1 cellular context compared by ENCODE assay signal in the genomic region with DNA sequence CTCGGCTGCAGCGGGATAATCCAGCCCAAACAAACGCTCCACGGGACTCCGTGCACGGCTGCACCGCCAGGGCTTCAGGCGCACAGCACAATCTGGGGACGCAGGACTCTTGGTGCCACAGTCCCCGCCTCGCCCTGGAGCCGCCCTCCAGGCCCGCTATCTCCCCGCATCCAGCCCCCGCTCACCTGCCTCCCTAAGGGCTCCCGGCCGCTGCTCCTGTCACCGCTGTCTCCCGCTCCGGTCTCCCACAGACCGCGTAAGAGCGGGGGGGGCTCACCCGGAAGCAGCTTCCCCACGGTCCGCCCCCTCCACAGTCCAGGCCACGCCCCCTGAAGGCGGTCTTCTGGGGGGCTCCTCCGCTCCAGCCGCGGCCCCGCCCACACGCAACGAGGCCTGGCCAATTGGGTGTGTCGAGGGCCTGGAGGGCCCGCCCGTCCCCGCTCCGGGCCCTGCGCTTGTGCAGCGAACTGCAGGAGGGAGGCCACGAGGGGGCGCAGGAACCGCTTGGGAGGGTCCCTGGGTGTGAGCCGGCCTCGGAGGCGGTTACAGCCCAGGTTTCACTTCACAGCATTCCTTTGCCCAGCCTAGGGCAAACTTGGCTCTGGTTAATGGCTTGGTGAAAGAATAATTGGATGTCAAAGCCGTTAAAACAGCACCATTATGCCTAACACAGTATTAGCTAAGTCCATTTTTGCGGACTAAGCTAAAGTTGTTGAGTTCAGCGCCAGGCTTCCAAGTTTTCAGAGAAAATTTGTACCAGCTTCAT.
TF ChIP-seq lines count a peak whose summit lies in the region.

A gene (minus strand): TSS at position 258 of the 766 bp plus-strand sequence. CDS start 7,725 bp downstream, outside the sequence.

TF ChIP-seq in K562, 482 proteins besides CTCF, POLR2A, EP300 and RAD21 (continued from another document):
- TF ChIP-seq, protein P1, sequence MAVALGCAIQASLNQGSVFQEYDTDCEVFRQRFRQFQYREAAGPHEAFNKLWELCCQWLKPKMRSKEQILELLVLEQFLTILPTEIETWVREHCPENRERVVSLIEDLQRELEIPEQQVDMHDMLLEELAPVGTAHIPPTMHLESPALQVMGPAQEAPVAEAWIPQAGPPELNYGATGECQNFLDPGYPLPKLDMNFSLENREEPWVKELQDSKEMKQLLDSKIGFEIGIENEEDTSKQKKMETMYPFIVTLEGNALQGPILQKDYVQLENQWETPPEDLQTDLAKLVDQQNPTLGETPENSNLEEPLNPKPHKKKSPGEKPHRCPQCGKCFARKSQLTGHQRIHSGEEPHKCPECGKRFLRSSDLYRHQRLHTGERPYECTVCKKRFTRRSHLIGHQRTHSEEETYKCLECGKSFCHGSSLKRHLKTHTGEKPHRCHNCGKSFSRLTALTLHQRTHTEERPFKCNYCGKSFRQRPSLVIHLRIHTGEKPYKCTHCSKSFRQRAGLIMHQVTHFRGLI (CRISPR knock-in tag; IDR thresholded peaks at IDR 0.05) = 0 out of 2 replicates have a peak, but pooled peaks have one; percentile 48
- TF ChIP-seq SAFB (IDR thresholded peaks at IDR 0.05; ENCODE audit: borderline replicate concordance, low read depth, low read length) = peak; percentile 83
- peak; percentile 98 for TF ChIP-seq SP1 (CRISPR knock-in tag; IDR thresholded peaks at IDR 0.05)
- no peak for TF ChIP-seq RBM39 (optimal IDR thresholded peaks at IDR 0.05; ENCODE audit: low read depth, low read length)
- TF ChIP-seq KLF13 (tag; IDR thresholded peaks at IDR 0.05; ENCODE audit: borderline replicate concordance, low read depth) = peak; percentile 78
- peak in 1 of 2 experiments; percentile 41; a peak in 1 of 4 replicates for TF ChIP-seq ARNT (IDR thresholded peaks at IDR 0.05)
- TF ChIP-seq BCOR (IDR thresholded peaks at IDR 0.05) = peak; percentile 71; the same call in 1 of the 2 replicates
- TF ChIP-seq, protein P2, sequence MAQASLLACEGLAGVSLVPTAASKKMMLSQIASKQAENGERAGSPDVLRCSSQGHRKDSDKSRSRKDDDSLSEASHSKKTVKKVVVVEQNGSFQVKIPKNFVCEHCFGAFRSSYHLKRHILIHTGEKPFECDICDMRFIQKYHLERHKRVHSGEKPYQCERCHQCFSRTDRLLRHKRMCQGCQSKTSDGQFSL (CRISPR knock-in tag; IDR thresholded peaks at IDR 0.05) = peak; percentile 97
- TF ChIP-seq, protein P2 (tag; IDR thresholded peaks at IDR 0.05) = peak in 1 of 2 experiments; percentile 81; a peak in 2 of 4 replicates
- TF ChIP-seq L3MBTL2 (IDR thresholded peaks at IDR 0.05) = peak; percentile 76
- peak; percentile 64; the same call in 1 of the 2 replicates for TF ChIP-seq MBD2 (IDR thresholded peaks at IDR 0.05; ENCODE audit: borderline replicate concordance, low read depth)
- TF ChIP-seq DIDO1 (tag; IDR thresholded peaks at IDR 0.05; ENCODE audit: low read depth) = 0 out of 2 replicates have a peak, but pooled peaks have one; percentile 16
- TF ChIP-seq HDAC2 (IDR thresholded peaks at IDR 0.05) = peak; percentile 76
- TF ChIP-seq ELF1 (tag; IDR thresholded peaks at IDR 0.05) = peak; percentile 93
- peak; percentile 74 for TF ChIP-seq ZNF316 (IDR thresholded peaks at IDR 0.05)
- no peak for TF ChIP-seq PYGO2 (tag; IDR thresholded peaks at IDR 0.05)
- peak; percentile 91; the same call in 1 of the 2 replicates for TF ChIP-seq RB1 (IDR thresholded peaks at IDR 0.05; ENCODE audit: low read depth)
- TF ChIP-seq HLTF (IDR thresholded peaks at IDR 0.05) = no peak
- peak; percentile 42 for TF ChIP-seq POLR2B (IDR thresholded peaks at IDR 0.05; ENCODE audit: low read depth, partially characterized antibody)
- TF ChIP-seq C11orf30 (IDR thresholded peaks at IDR 0.05; ENCODE audit: low read depth) = peak; percentile 46; the same call in 1 of the 2 replicates
- TF ChIP-seq, protein P3, sequence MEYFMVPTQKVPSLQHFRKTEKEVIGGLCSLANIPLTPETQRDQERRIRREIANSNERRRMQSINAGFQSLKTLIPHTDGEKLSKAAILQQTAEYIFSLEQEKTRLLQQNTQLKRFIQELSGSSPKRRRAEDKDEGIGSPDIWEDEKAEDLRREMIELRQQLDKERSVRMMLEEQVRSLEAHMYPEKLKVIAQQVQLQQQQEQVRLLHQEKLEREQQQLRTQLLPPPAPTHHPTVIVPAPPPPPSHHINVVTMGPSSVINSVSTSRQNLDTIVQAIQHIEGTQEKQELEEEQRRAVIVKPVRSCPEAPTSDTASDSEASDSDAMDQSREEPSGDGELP (CRISPR knock-in tag; IDR thresholded peaks at IDR 0.05; ENCODE audit: borderline replicate concordance) = peak; percentile 85; the same call in 1 of the 2 replicates
- TF ChIP-seq KDM4B (IDR thresholded peaks at IDR 0.05; ENCODE audit: borderline replicate concordance in 2 of 2, low read depth in 1 of 2) = peak in 1 of 2 experiments; percentile 91; a peak in 2 of 4 replicates
- no peak for TF ChIP-seq ARID2 (IDR thresholded peaks at IDR 0.05)
- no peak for TF ChIP-seq TAL1 (IDR thresholded peaks at IDR 0.05)
- peak; percentile 89 for TF ChIP-seq RBBP5 (IDR thresholded peaks at IDR 0.05; ENCODE audit: borderline replicate concordance, insufficient read depth, low read length, poor library complexity, severe bottlenecking)
- peak; percentile 98 for TF ChIP-seq XRCC5 (IDR thresholded peaks at IDR 0.05; ENCODE audit: low read depth, low read length)
- TF ChIP-seq, protein P4, sequence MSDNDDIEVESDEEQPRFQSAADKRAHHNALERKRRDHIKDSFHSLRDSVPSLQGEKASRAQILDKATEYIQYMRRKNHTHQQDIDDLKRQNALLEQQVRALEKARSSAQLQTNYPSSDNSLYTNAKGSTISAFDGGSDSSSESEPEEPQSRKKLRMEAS (CRISPR knock-in tag; IDR thresholded peaks at IDR 0.05) = peak; percentile 59
- TF ChIP-seq, protein P5, sequence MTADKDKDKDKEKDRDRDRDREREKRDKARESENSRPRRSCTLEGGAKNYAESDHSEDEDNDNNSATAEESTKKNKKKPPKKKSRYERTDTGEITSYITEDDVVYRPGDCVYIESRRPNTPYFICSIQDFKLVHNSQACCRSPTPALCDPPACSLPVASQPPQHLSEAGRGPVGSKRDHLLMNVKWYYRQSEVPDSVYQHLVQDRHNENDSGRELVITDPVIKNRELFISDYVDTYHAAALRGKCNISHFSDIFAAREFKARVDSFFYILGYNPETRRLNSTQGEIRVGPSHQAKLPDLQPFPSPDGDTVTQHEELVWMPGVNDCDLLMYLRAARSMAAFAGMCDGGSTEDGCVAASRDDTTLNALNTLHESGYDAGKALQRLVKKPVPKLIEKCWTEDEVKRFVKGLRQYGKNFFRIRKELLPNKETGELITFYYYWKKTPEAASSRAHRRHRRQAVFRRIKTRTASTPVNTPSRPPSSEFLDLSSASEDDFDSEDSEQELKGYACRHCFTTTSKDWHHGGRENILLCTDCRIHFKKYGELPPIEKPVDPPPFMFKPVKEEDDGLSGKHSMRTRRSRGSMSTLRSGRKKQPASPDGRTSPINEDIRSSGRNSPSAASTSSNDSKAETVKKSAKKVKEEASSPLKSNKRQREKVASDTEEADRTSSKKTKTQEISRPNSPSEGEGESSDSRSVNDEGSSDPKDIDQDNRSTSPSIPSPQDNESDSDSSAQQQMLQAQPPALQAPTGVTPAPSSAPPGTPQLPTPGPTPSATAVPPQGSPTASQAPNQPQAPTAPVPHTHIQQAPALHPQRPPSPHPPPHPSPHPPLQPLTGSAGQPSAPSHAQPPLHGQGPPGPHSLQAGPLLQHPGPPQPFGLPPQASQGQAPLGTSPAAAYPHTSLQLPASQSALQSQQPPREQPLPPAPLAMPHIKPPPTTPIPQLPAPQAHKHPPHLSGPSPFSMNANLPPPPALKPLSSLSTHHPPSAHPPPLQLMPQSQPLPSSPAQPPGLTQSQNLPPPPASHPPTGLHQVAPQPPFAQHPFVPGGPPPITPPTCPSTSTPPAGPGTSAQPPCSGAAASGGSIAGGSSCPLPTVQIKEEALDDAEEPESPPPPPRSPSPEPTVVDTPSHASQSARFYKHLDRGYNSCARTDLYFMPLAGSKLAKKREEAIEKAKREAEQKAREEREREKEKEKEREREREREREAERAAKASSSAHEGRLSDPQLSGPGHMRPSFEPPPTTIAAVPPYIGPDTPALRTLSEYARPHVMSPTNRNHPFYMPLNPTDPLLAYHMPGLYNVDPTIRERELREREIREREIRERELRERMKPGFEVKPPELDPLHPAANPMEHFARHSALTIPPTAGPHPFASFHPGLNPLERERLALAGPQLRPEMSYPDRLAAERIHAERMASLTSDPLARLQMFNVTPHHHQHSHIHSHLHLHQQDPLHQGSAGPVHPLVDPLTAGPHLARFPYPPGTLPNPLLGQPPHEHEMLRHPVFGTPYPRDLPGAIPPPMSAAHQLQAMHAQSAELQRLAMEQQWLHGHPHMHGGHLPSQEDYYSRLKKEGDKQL (CRISPR knock-in tag; IDR thresholded peaks at IDR 0.05; ENCODE audit: borderline replicate concordance) = no peak
- no peak for TF ChIP-seq ZNF274 (IDR thresholded peaks at IDR 0.05; ENCODE audit: borderline replicate concordance, low read depth, low read length)
- TF ChIP-seq IFI16 (CRISPR knock-in tag; IDR thresholded peaks at IDR 0.05) = no peak
- TF ChIP-seq, protein P6, sequence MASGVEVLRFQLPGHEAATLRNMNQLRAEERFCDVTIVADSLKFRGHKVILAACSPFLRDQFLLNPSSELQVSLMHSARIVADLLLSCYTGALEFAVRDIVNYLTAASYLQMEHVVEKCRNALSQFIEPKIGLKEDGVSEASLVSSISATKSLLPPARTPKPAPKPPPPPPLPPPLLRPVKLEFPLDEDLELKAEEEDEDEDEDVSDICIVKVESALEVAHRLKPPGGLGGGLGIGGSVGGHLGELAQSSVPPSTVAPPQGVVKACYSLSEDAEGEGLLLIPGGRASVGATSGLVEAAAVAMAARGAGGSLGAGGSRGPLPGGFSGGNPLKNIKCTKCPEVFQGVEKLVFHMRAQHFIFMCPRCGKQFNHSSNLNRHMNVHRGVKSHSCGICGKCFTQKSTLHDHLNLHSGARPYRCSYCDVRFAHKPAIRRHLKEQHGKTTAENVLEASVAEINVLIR (CRISPR knock-in tag; IDR thresholded peaks at IDR 0.05) = 0 out of 2 replicates have a peak, but pooled peaks have one; percentile 27
- no peak for TF ChIP-seq ASH1L (IDR thresholded peaks at IDR 0.05; ENCODE audit: borderline replicate concordance, low read depth, partially characterized antibody)
- TF ChIP-seq KLF16 (IDR thresholded peaks at IDR 0.05) = 0 out of 2 replicates have a peak, but pooled peaks have one; percentile 54
- peak; percentile 34; the same call in 1 of the 2 replicates for TF ChIP-seq MYC (IDR thresholded peaks at IDR 0.05; ENCODE audit: low read depth, low read length)
- no peak for TF ChIP-seq MYC (CRISPR knock-in tag; IDR thresholded peaks at IDR 0.05; ENCODE audit: borderline replicate concordance, low read depth)
- TF ChIP-seq MTA3 (IDR thresholded peaks at IDR 0.05; ENCODE audit: borderline replicate concordance) = peak; percentile 84; the same call in 1 of the 2 replicates
- TF ChIP-seq ZNF133 (CRISPR knock-in tag; IDR thresholded peaks at IDR 0.05) = no peak
- peak; percentile 63; the same call in 1 of the 2 replicates for TF ChIP-seq SUPT5H (IDR thresholded peaks at IDR 0.05)
- TF ChIP-seq ZNF644 (tag; IDR thresholded peaks at IDR 0.05; ENCODE audit: low read depth) = no peak
